8 cellular contexts compared by ENCODE assay signal in genomic region chr1:41891403-41891896, GRCh38. TPM values are rescaled to one million over a fixed set of nuclear protein-coding genes. Genes with fewer than 3 reads are reported as not detected.
DNase-seq lines count a peak whose midpoint lies in the region; ATAC-seq and TF ChIP-seq lines count a peak whose summit lies in the region.

No MANE protein-coding gene starts in this region.

- no peak for TF ChIP-seq POLR2A in breast epithelium (IDR thresholded peaks at IDR 0.05)

- H3K23ac ChIP-seq in mesendoderm (ENCODE audit: low read length): no peak overlapping the region

- H3K79me2 ChIP-seq in mesendoderm (ENCODE audit: control insufficient read depth, insufficient read depth, low read length) (no peaks in the 10 kb centered on the region), PC-3 (ENCODE audit: low read length) (peaks cover 74% of the 10 kb centered on the region)

- H3K79me1 ChIP-seq in mesendoderm (ENCODE audit: low read length): no peaks in the 10 kb centered on the region

- peak overlapping the region; percentile 80 to 85 for H3K27ac ChIP-seq in breast epithelium
- no peak overlapping the region for H3K27ac ChIP-seq in mesendoderm (ENCODE audit: low read depth, low read length)
- no peak overlapping the region for H3K27ac ChIP-seq in PC-3 (ENCODE audit: low read length)

- no peak overlapping the region for H3K18ac ChIP-seq in mesendoderm (ENCODE audit: low read length)

- H2AK5ac ChIP-seq in mesendoderm (ENCODE audit: low read length): no peak overlapping the region

- H3K9me3 Mint-ChIP-seq in Calu3 (ENCODE audit: low read depth, unreplicated experiment): no peaks in the 10 kb centered on the region
- no peaks in the 10 kb centered on the region for H3K9me3 Mint-ChIP-seq in T-helper 2 cell treated with Interferon-gamma antibody and Interleukin-4, amounts not matched to agents 5 μg/mL and 100 μg/mL, for 36 hours
- no peaks in the 10 kb centered on the region for H3K9me3 Mint-ChIP-seq in stimulated activated memory B cell treated with anti-CD40 and anti-IgM and Interleukin-4, amounts not matched to agents 10 μg/mL and 1 μg/mL and 100 μg/mL, for 72 hours

- no peaks in the 10 kb centered on the region for H3K27me3 Mint-ChIP-seq in Calu3 (ENCODE audit: unreplicated experiment)
- H3K27me3 Mint-ChIP-seq in T-helper 2 cell treated with Interferon-gamma antibody and Interleukin-4, amounts not matched to agents 5 μg/mL and 100 μg/mL, for 36 hours (ENCODE audit: low read depth): no peaks in the 10 kb centered on the region
- no peaks in the 10 kb centered on the region for H3K27me3 Mint-ChIP-seq in stimulated activated memory B cell treated with anti-CD40 and anti-IgM and Interleukin-4, amounts not matched to agents 10 μg/mL and 1 μg/mL and 100 μg/mL, for 72 hours

- no peak overlapping the region for H2BK5ac ChIP-seq in mesendoderm (ENCODE audit: low read length)

- no peaks in the 10 kb centered on the region for H3K9me3 ChIP-seq in breast epithelium
- no peaks in the 10 kb centered on the region for H3K9me3 ChIP-seq in PC-3 (ENCODE audit: low read length)

- peaks cover 49% of the 10 kb centered on the region for H3K4me1 Mint-ChIP-seq in Calu3 (ENCODE audit: low read depth, unreplicated experiment)
- peaks cover 38% of the 10 kb centered on the region for H3K4me1 Mint-ChIP-seq in T-helper 2 cell treated with Interferon-gamma antibody and Interleukin-4, amounts not matched to agents 5 μg/mL and 100 μg/mL, for 36 hours (ENCODE audit: low read depth)
- peaks cover 7% of the 10 kb centered on the region for H3K4me1 Mint-ChIP-seq in stimulated activated memory B cell treated with anti-CD40 and anti-IgM and Interleukin-4, amounts not matched to agents 10 μg/mL and 1 μg/mL and 100 μg/mL, for 72 hours

- H4K8ac ChIP-seq in mesendoderm (ENCODE audit: low read depth, low read length): no peak overlapping the region

- H2AFZ ChIP-seq in PC-3 (ENCODE audit: low read length): no peak overlapping the region

- H3K9me2 ChIP-seq in PC-3 (replicated peaks; ENCODE audit: low read length): no peaks in the 10 kb centered on the region

- no peaks in the 10 kb centered on the region for H3K36me3 Mint-ChIP-seq in Calu3 (ENCODE audit: insufficient read depth, unreplicated experiment)
- no peaks in the 10 kb centered on the region for H3K36me3 Mint-ChIP-seq in T-helper 2 cell treated with Interferon-gamma antibody and Interleukin-4, amounts not matched to agents 5 μg/mL and 100 μg/mL, for 36 hours (ENCODE audit: low read depth)
- no peaks in the 10 kb centered on the region for H3K36me3 Mint-ChIP-seq in stimulated activated memory B cell treated with anti-CD40 and anti-IgM and Interleukin-4, amounts not matched to agents 10 μg/mL and 1 μg/mL and 100 μg/mL, for 72 hours

- H3K27me3 ChIP-seq in breast epithelium (no peaks in the 10 kb centered on the region), mesendoderm (ENCODE audit: insufficient read depth, low read length, poor library complexity) (no peaks in the 10 kb centered on the region), PC-3 (ENCODE audit: low read length) (no peaks in the 10 kb centered on the region)

- no peak overlapping the region for H3K4ac ChIP-seq in mesendoderm (ENCODE audit: low read depth, low read length)

- intact Hi-C loops in Calu3 (cut with micrococcal nuclease; ENCODE audit: unreplicated experiment) (no loop called here), breast epithelium (cut with DNase I; ENCODE audit: low total_unique reads) (no loop called here), PC-3 (cut with micrococcal nuclease) (no loop called here)

- peak overlapping the region; percentile 71 for H3K4me3 Mint-ChIP-seq in Calu3 (ENCODE audit: low read depth, unreplicated experiment)
- peak overlapping the region; percentile 82 for H3K4me3 Mint-ChIP-seq in T-helper 2 cell treated with Interferon-gamma antibody and Interleukin-4, amounts not matched to agents 5 μg/mL and 100 μg/mL, for 36 hours
- peak overlapping the region; percentile 84 for H3K4me3 Mint-ChIP-seq in stimulated activated memory B cell treated with anti-CD40 and anti-IgM and Interleukin-4, amounts not matched to agents 10 μg/mL and 1 μg/mL and 100 μg/mL, for 72 hours

- H3K27ac Mint-ChIP-seq in Calu3 (ENCODE audit: unreplicated experiment): peak overlapping the region; percentile 67
- H3K27ac Mint-ChIP-seq in T-helper 2 cell treated with Interferon-gamma antibody and Interleukin-4, amounts not matched to agents 5 μg/mL and 100 μg/mL, for 36 hours: peak overlapping the region; percentile 91
- H3K27ac Mint-ChIP-seq in stimulated activated memory B cell treated with anti-CD40 and anti-IgM and Interleukin-4, amounts not matched to agents 10 μg/mL and 1 μg/mL and 100 μg/mL, for 72 hours: peak overlapping the region; percentile 93

- no peak overlapping the region for H2BK15ac ChIP-seq in mesendoderm (replicated peaks; ENCODE audit: low read depth)

- H4K5ac ChIP-seq in mesendoderm (ENCODE audit: low read length): no peak overlapping the region

- H3K4me2 ChIP-seq in mesendoderm (ENCODE audit: low read length) (no peak overlapping the region), PC-3 (ENCODE audit: low read length) (no peak overlapping the region)

- H3K4me1 ChIP-seq in breast epithelium: no peaks in the 10 kb centered on the region
- no peaks in the 10 kb centered on the region for H3K4me1 ChIP-seq in mesendoderm (ENCODE audit: control insufficient read depth, low read depth, low read length)
- H3K4me1 ChIP-seq in PC-3 (ENCODE audit: insufficient read depth, low read length): peaks cover 14% of the 10 kb centered on the region

- peak; percentile 12 for TF ChIP-seq CTCF in Calu3 (IDR thresholded peaks at IDR 0.05; ENCODE audit: unreplicated experiment)
- no peak for TF ChIP-seq CTCF in breast epithelium (IDR thresholded peaks at IDR 0.05)
- no peak for TF ChIP-seq CTCF in PC-3 (conservative IDR thresholded peaks at IDR 0.05; ENCODE audit: low read depth, low read length)

- WGBS in mesendoderm (ENCODE audit: extremely low coverage, insufficient coverage, low lambda C conversion rate): no CpG with 5 or more reads among the region's 9 CpGs

- POLR2A ChIA-PET in PC-3 (lab: Charles Lee; ENCODE audit: unreplicated experiment): interaction anchor here (0.6 kb wide), 1 partner anchor 1702 kb away, joined by 3 read pairs; no protein-coding TSS in a partner anchor

- BruUV-seq in Calu3 (replicated peaks; lab: Mats Ljungman, UMichigan) (no TSS peak), PC-3 (replicated peaks; lab: Mats Ljungman, UMichigan) (no TSS peak)

- no peak overlapping the region for H2BK120ac ChIP-seq in mesendoderm (ENCODE audit: low read depth, low read length)

- no peak overlapping the region for H3K56ac ChIP-seq in mesendoderm (ENCODE audit: low read length)

- H4K20me1 ChIP-seq in PC-3 (ENCODE audit: low read length): no peaks in the 10 kb centered on the region

- CTCF ChIA-PET in Calu3 (lab: Charles Lee): interaction anchor here (0.6 to 1.6 kb wide), 3 partner anchors 9 to 50 kb away, joined by 3 to 8 read pairs (median 3); no protein-coding TSS in a partner anchor
- CTCF ChIA-PET in PC-3 (lab: Charles Lee): no interaction called here

- peak; percentile 46 for DNase-seq in Calu3
- peak; percentile 75 for DNase-seq in HT1080 (ENCODE audit: low read depth)
- DNase-seq in T-helper 2 cell treated with Interferon-gamma antibody and Interleukin-4, amounts not matched to agents 5 μg/mL and 100 μg/mL, for 36 hours (ENCODE audit: low spot score): peak; percentile 52
- DNase-seq in breast epithelium (ENCODE audit: low spot score in 2 of 2): no peak
- peak; percentile 38 for DNase-seq in mesendoderm
- no peak for DNase-seq in PC-3

- H3K9ac ChIP-seq in mesendoderm (ENCODE audit: low read length): no peak overlapping the region
- no peak overlapping the region for H3K9ac ChIP-seq in PC-3 (ENCODE audit: low read length)

- H3K4me3 ChIP-seq in breast epithelium: peak overlapping the region; percentile 31 to 56 (median 44)
- H3K4me3 ChIP-seq in mesendoderm (ENCODE audit: low read length): no peak overlapping the region
- no peak overlapping the region for H3K4me3 ChIP-seq in PC-3 (ENCODE audit: low read length)

- ATAC-seq in GM19455 (IDR thresholded peaks at IDR 0.05; ENCODE audit: unreplicated experiment): peak; percentile 87
- peak; percentile 95 for ATAC-seq in stimulated activated memory B cell treated with anti-CD40 and anti-IgM and Interleukin-4, amounts not matched to agents 10 μg/mL and 1 μg/mL and 100 μg/mL, for 72 hours
- no peak for ATAC-seq in PC-3

- H3F3A ChIP-seq in PC-3 (ENCODE audit: low read length, unreplicated experiment): no peaks in the 10 kb centered on the region

- H3K36me3 ChIP-seq in breast epithelium (no peaks in the 10 kb centered on the region), mesendoderm (ENCODE audit: control insufficient read depth, insufficient read depth, low read length) (no peaks in the 10 kb centered on the region), PC-3 (ENCODE audit: low read depth, low read length) (no peaks in the 10 kb centered on the region)

RNA-seq across cellular contexts. Expression of gene HIVEP3, which starts 27.3 kb away (rescaled TPM):
- total RNA-seq in Calu3 (2022): 5.6 and 9.0 TPM in 2 replicates
- total RNA-seq in HT1080 (2014; rRNA removed; shearing (Covaris generic)): 4.8 and 6.2 TPM in 2 replicates
- polyA plus RNA-seq in HT1080 (2015; cell fraction: cytosol; rRNA removed): 15.3 and 17.2 TPM in 2 replicates
- polyA plus RNA-seq in HT1080 (2015; cell fraction: nucleus; rRNA removed): 7.6 and 7.9 TPM in 2 replicates
- 10 to 100 TPM in 1 of 3 donors, 1 to 10 TPM in 2; 3.5 to 13.5 (median 9.2) TPM for total RNA-seq in breast epithelium
- 1.1 TPM for polyA plus RNA-seq in mesendoderm (2013, experiment 1 of 2)
- polyA plus RNA-seq in mesendoderm (2013, experiment 2 of 2): 1.3 TPM
- total RNA-seq in PC-3 (2014; rRNA removed): 8.4 and 9.8 TPM in 2 replicates

Comparison
In these comparisons a context has a peak if more than half of its experiments do, and no peak if none do; other contexts are left out.
1. DNase-seq: peak in Calu3 (single experiment), HT1080 (single experiment), T-helper 2 cell treated with Interferon-gamma antibody and Interleukin-4, amounts not matched to agents 5 μg/mL and 100 μg/mL, for 36 hours (single experiment) and mesendoderm (single experiment); none in breast epithelium (0 of 2) and PC-3 (single experiment).
2. H3K27ac ChIP-seq: peak in breast epithelium (2 of 2); none in mesendoderm (single experiment) and PC-3 (single experiment).
3. H3K4me3 ChIP-seq: peak in breast epithelium (3 of 3); none in mesendoderm (single experiment) and PC-3 (single experiment).
4. Peak in every context shown above with its lines, with median percentiles within 50 percentile points of each other: H3K27ac Mint-ChIP-seq and H3K4me3 Mint-ChIP-seq.